Comparison of ENCODE assay signal across 1 cellular context in the genomic region with DNA sequence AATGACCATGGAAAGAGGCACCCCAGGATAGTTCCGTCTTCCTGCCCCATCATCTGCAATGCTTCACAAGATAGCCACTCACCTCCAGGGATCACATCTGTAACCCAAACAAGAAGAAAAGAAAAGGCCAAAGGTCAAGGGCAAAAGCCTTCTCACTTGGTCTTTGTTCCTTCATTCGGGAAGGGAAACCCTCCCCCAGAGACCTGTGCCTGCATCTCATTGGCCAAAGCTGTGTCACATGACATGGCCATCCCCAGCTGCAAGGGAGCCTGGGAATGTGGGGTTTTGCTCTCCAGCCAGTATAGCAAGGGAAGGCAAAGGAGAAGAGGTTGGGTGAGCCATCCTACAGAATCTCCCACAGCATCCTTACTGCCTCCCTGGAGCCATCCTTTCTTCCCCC.
TF ChIP-seq lines count a peak whose summit lies in the region.

No MANE protein-coding gene starts in this region.

TF ChIP-seq in SK-N-SH treated with all-trans-retinoic acid at 6 μM for 48 hours, 23 proteins besides CTCF, POLR2A, EP300 and RAD21 (continued from another document):
- TF ChIP-seq ZNF8 (CRISPR knock-in tag; IDR thresholded peaks at IDR 0.05): no peak
- TF ChIP-seq TCF4 (CRISPR knock-in tag; IDR thresholded peaks at IDR 0.05; ENCODE audit: borderline replicate concordance): no peak
- TF ChIP-seq, protein P1, sequence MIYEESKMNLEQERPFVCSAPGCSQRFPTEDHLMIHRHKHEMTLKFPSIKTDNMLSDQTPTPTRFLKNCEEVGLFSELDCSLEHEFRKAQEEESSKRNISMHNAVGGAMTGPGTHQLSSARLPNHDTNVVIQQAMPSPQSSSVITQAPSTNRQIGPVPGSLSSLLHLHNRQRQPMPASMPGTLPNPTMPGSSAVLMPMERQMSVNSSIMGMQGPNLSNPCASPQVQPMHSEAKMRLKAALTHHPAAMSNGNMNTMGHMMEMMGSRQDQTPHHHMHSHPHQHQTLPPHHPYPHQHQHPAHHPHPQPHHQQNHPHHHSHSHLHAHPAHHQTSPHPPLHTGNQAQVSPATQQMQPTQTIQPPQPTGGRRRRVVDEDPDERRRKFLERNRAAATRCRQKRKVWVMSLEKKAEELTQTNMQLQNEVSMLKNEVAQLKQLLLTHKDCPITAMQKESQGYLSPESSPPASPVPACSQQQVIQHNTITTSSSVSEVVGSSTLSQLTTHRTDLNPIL (CRISPR knock-in tag; IDR thresholded peaks at IDR 0.05; ENCODE audit: low read depth): no peak
- TF ChIP-seq CSDC2 (CRISPR knock-in tag; IDR thresholded peaks at IDR 0.05): no peak
- no peak for TF ChIP-seq ZNF70 (CRISPR knock-in tag; IDR thresholded peaks at IDR 0.05)
- no peak for TF ChIP-seq PPARA (CRISPR knock-in tag; IDR thresholded peaks at IDR 0.05; ENCODE audit: borderline replicate concordance)
- TF ChIP-seq, protein P2, sequence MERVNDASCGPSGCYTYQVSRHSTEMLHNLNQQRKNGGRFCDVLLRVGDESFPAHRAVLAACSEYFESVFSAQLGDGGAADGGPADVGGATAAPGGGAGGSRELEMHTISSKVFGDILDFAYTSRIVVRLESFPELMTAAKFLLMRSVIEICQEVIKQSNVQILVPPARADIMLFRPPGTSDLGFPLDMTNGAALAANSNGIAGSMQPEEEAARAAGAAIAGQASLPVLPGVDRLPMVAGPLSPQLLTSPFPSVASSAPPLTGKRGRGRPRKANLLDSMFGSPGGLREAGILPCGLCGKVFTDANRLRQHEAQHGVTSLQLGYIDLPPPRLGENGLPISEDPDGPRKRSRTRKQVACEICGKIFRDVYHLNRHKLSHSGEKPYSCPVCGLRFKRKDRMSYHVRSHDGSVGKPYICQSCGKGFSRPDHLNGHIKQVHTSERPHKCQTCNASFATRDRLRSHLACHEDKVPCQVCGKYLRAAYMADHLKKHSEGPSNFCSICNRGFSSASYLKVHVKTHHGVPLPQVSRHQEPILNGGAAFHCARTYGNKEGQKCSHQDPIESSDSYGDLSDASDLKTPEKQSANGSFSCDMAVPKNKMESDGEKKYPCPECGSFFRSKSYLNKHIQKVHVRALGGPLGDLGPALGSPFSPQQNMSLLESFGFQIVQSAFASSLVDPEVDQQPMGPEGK (CRISPR knock-in tag; IDR thresholded peaks at IDR 0.05; ENCODE audit: borderline replicate concordance): no peak
- no peak for TF ChIP-seq GLIS3 (CRISPR knock-in tag; IDR thresholded peaks at IDR 0.05)
- TF ChIP-seq ZFP3 (CRISPR knock-in tag; IDR thresholded peaks at IDR 0.05): no peak
